In genomic region chr18:9827211-9827855, GRCh38 we compare ENCODE assay signal across 17 cellular contexts. TPM values are rescaled to one million over a fixed set of nuclear protein-coding genes. Genes with fewer than 3 reads are reported as not detected.
DNase-seq lines count a peak whose midpoint lies in the region; ATAC-seq, FAIRE-seq and TF ChIP-seq lines count a peak whose summit lies in the region.
"Had no signal": no experiment of that assay in that cellular context is flagged by ENCODE, and none has a peak within 500 bp of the region (broad histone marks: within the 10 kb centered on the region; RNA-seq: fewer than 3 reads in every experiment).

No MANE protein-coding gene starts in this region.

- H3K27me3 ChIP-seq in PC-9 (ENCODE audit: insufficient read depth, low read depth): no peaks in the 10 kb centered on the region
- no peaks in the 10 kb centered on the region for H3K27me3 ChIP-seq in esophagus (ENCODE audit: control insufficient read depth in 1 of 2, insufficient read depth in 2 of 2, low read length in 2 of 2)
- H3K27me3 ChIP-seq in skeletal muscle tissue (ENCODE audit: control insufficient read depth in 3 of 3, insufficient read depth in 3 of 3, low read length in 3 of 3): no peaks in the 10 kb centered on the region
- no peaks in the 10 kb centered on the region for H3K27me3 ChIP-seq in pancreas

- peak overlapping the region; percentile 39 for H3K4me3 Mint-ChIP-seq in Calu3 (ENCODE audit: low read depth, unreplicated experiment)
- H3K4me3 Mint-ChIP-seq: activated CD8-positive, alpha-beta memory T cell treated with anti-CD3 and anti-CD28 coated beads, Interleukin-2, amount 10 ng/mL, durations not matched to agents 7 days and 5 days; activated naive CD8-positive, alpha-beta T cell; CD8-positive, alpha-beta T cell had no signal

- WGBS in esophagus, 2 donors: 65 to 72% methylated on average over 7 of the region's 7 CpGs
- 71 to 75% methylated on average over 7 of the region's 7 CpGs for WGBS in pancreas, 2 donors

- peaks cover 31% of the 10 kb centered on the region for H3K79me2 ChIP-seq in PC-9 (ENCODE audit: low read depth)

- peaks cover 60% of the 10 kb centered on the region for H3K4me1 ChIP-seq in PC-9 (replicated peaks; ENCODE audit: insufficient read depth)
- H3K4me1 ChIP-seq in esophagus (ENCODE audit: control insufficient read depth in 2 of 2, insufficient read depth in 2 of 2, low read length in 1 of 2): peaks cover 2 to 14% of the 10 kb centered on the region in 2 donors
- peaks cover 31 to 49% (median 34%) of the 10 kb centered on the region in 3 donors for H3K4me1 ChIP-seq in skeletal muscle tissue (ENCODE audit: control insufficient read depth in 3 of 3, insufficient read depth in 3 of 3, low read length in 3 of 3)
- H3K4me1 ChIP-seq in pancreas: peaks cover 0 to 15% (median 0%) of the 10 kb centered on the region in 3 donors

- H2AFZ ChIP-seq in PC-9: peak overlapping the region; percentile 56; the same call in 1 of the 2 replicates

- no peaks in the 10 kb centered on the region for H3K9me2 ChIP-seq in PC-9 (ENCODE audit: insufficient read depth)

- CTCF ChIA-PET in Calu3 (lab: Charles Lee): no interaction called here
- CTCF ChIA-PET in PC-9 (lab: Charles Lee): no interaction called here

- peak overlapping the region; percentile 68 for H3K4me2 ChIP-seq in PC-9

- H3F3A ChIP-seq in PC-9 (ENCODE audit: insufficient read depth, low read depth): peaks cover 45% of the 10 kb centered on the region

- H3K9me3 Mint-ChIP-seq in Calu3 (ENCODE audit: low read depth, unreplicated experiment): no peaks in the 10 kb centered on the region
- H3K9me3 Mint-ChIP-seq: CD8-positive, alpha-beta T cell had no signal

- no peaks in the 10 kb centered on the region for H3K36me3 ChIP-seq in PC-9 (ENCODE audit: low read depth)
- no peaks in the 10 kb centered on the region for H3K36me3 ChIP-seq in esophagus (ENCODE audit: control insufficient read depth in 2 of 2, insufficient read depth in 2 of 2, low read length in 1 of 2)
- peaks cover 0 to 2% (median 0%) of the 10 kb centered on the region in 3 donors for H3K36me3 ChIP-seq in skeletal muscle tissue (ENCODE audit: control insufficient read depth in 3 of 3, insufficient read depth in 3 of 3, low read length in 3 of 3)
- H3K36me3 ChIP-seq in pancreas: no peaks in the 10 kb centered on the region

- DNase-seq in Calu3 (no peak), PC-9 (no peak), pancreas (no peak)
- DNase-seq: activated CD8-positive, alpha-beta memory T cell treated with anti-CD3 and anti-CD28 coated beads, Interleukin-2, amount 10 ng/mL, durations not matched to agents 7 days and 5 days; CD8-positive, alpha-beta T cell; cortex of kidney; posterior cingulate gyrus; stimulated activated CD4-positive, alpha-beta T cell treated with anti-CD3 and anti-CD28 coated beads, Interleukin-4, amount 100 ng/mL, for 1 hour; stimulated activated naive CD4-positive, alpha-beta T cell treated with Interleukin-2 at 50 U/mL for 16 hours had no signal

- POLR2A ChIA-PET in PC-9 (lab: Charles Lee; ENCODE audit: unreplicated experiment): interaction anchor here (0.5 to 2.2 kb wide), 7 partner anchors 19 to 179 kb away, joined by 3 to 27 read pairs (median 5); no protein-coding TSS in a partner anchor

- peaks cover 9% of the 10 kb centered on the region for H3K36me3 Mint-ChIP-seq in Calu3 (ENCODE audit: insufficient read depth, unreplicated experiment)
- H3K36me3 Mint-ChIP-seq: activated CD8-positive, alpha-beta memory T cell treated with anti-CD3 and anti-CD28 coated beads, Interleukin-2, amount 10 ng/mL, durations not matched to agents 7 days and 5 days; CD8-positive, alpha-beta T cell had no signal

- H3K4me3 ChIP-seq in PC-9: peak overlapping the region; percentile 1; the same call in 1 of the 2 replicates
- no peak overlapping the region for H3K4me3 ChIP-seq in esophagus (ENCODE audit: low read depth in 1 of 2, low read length in 2 of 2)
- no peak overlapping the region for H3K4me3 ChIP-seq in skeletal muscle tissue (ENCODE audit: low read length in 3 of 3)
- no peak overlapping the region for H3K4me3 ChIP-seq in pancreas

- ATAC-seq in HG02588 (IDR thresholded peaks at IDR 0.05; ENCODE audit: unreplicated experiment) (no peak), GM19035 (IDR thresholded peaks at IDR 0.05; ENCODE audit: unreplicated experiment) (no peak), HG02763 (IDR thresholded peaks at IDR 0.05; ENCODE audit: unreplicated experiment) (no peak), pancreas (no peak)
- ATAC-seq: activated CD8-positive, alpha-beta memory T cell treated with anti-CD3 and anti-CD28 coated beads, Interleukin-2, amount 10 ng/mL, durations not matched to agents 7 days and 5 days; CD8-positive, alpha-beta T cell had no signal

- no peak for FAIRE-seq in pancreas (lab: Jason Lieb, UNC)
- FAIRE-seq: TTC549 had no signal

- peaks cover 18% of the 10 kb centered on the region for H3K4me1 Mint-ChIP-seq in Calu3 (ENCODE audit: low read depth, unreplicated experiment)
- H3K4me1 Mint-ChIP-seq: activated CD8-positive, alpha-beta memory T cell treated with anti-CD3 and anti-CD28 coated beads, Interleukin-2, amount 10 ng/mL, durations not matched to agents 7 days and 5 days had no signal

- no peaks in the 10 kb centered on the region for H3K27me3 Mint-ChIP-seq in Calu3 (ENCODE audit: unreplicated experiment)

- H3K27ac ChIP-seq in PC-9 (peak overlapping the region; percentile 93), esophagus (ENCODE audit: low read depth in 2 of 2, low read length in 1 of 2) (peak overlapping the region; percentile 13 to 59), skeletal muscle tissue (ENCODE audit: low read depth, low read length) (peak overlapping the region; percentile 51), pancreas (peak overlapping the region in 1 of 4 donors; percentile 17)

- no peak overlapping the region for H3K9ac ChIP-seq in skeletal muscle tissue (ENCODE audit: low read depth in 1 of 3, low read length in 3 of 3)

- intact Hi-C loops in Calu3 (cut with micrococcal nuclease; ENCODE audit: unreplicated experiment): loop anchor here (5.0 kb wide), 4 partner anchors 50 to 125 kb away; no protein-coding TSS in a partner anchor
- intact Hi-C loops in PC-9 (cut with micrococcal nuclease; ENCODE audit: unreplicated experiment): loop anchor here (5.0 kb wide), 1 partner anchor 145 kb away; no protein-coding TSS in a partner anchor
- intact Hi-C loops in pancreas (cut with DNase I): no loop called here

- TF ChIP-seq CTCF in Calu3 (IDR thresholded peaks at IDR 0.05; ENCODE audit: unreplicated experiment) (no peak), PC-9 (conservative IDR thresholded peaks at IDR 0.05) (no peak), pancreas (IDR thresholded peaks at IDR 0.05) (no peak)

- peak overlapping the region; percentile 93 for H3K27ac Mint-ChIP-seq in Calu3 (ENCODE audit: unreplicated experiment)
- H3K27ac Mint-ChIP-seq: activated CD8-positive, alpha-beta memory T cell treated with anti-CD3 and anti-CD28 coated beads, Interleukin-2, amount 10 ng/mL, durations not matched to agents 7 days and 5 days; activated naive CD8-positive, alpha-beta T cell; CD8-positive, alpha-beta T cell had no signal

- H4K20me1 ChIP-seq in PC-9 (ENCODE audit: insufficient read depth): no peaks in the 10 kb centered on the region

- BruUV-seq in Calu3 (replicated peaks; lab: Mats Ljungman, UMichigan): no TSS peak
- no TSS peak for BruUV-seq in PC-9 (replicated peaks; lab: Mats Ljungman, UMichigan)

- H3K9me3 ChIP-seq in PC-9 (ENCODE audit: insufficient read depth, low read depth) (no peaks in the 10 kb centered on the region), esophagus (ENCODE audit: control insufficient read depth in 2 of 2, insufficient read depth in 1 of 2, low read depth in 1 of 2, low read length in 1 of 2) (no peaks in the 10 kb centered on the region), skeletal muscle tissue (ENCODE audit: control insufficient read depth in 3 of 3, low read length in 3 of 3) (no peaks in the 10 kb centered on the region), pancreas (no peaks in the 10 kb centered on the region)

RNA-seq across cellular contexts. Expression of gene TXNDC2, which starts 58.4 kb away (rescaled TPM):
- not detected in 2 replicates for total RNA-seq in Calu3 (2022)
- 0.11 TPM in 1 of 2 replicates, not detected in the other for total RNA-seq in PC-9 (2021)
- polyA plus RNA-seq in esophagus: under 1 TPM in 1 of 2 donors, not detected in 1; 0.06 TPM
- not detected for total RNA-seq in skeletal muscle tissue
- total RNA-seq in pancreas: not detected
- not detected for polyA plus RNA-seq in pancreas
- total RNA-seq: activated CD8-positive, alpha-beta memory T cell treated with anti-CD3 and anti-CD28 coated beads, Interleukin-2, amount 10 ng/mL, durations not matched to agents 7 days and 5 days; CD8-positive, alpha-beta T cell; left colon had no signal

Comparison
In these comparisons a context has a peak if more than half of its experiments do, and no peak if none do; other contexts are left out.
1. intact Hi-C loops: an anchor here in Calu3 (5.0 kb wide) and PC-9 (5.0 kb wide); none called in pancreas.